ENCODE assay signal across 3 cellular contexts in the genomic region with DNA sequence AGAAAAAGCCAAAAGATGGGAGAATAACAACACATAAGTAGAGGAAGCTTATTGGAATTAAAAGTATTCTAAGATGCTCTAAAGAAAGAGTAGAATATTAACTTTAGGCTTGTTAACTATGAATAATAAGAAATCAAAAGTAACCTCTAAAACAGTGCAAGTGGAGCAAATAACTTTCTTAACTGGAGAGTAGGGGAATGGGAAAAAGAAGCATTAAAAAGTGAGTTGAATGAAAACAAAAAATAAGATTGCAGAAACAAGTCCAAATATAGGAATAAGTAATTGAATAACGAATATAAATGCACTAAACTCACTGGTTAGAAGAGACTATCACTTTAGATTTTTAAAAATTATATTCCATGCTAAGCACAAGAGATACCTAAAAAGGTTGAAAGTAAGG.
"Had no signal": no experiment of that assay in that cellular context is flagged by ENCODE, and none has a peak within 500 bp of the region (broad histone marks: within the 10 kb centered on the region; RNA-seq: fewer than 3 reads in every experiment).

No MANE protein-coding gene starts in this region.

- H3K4me3 ChIP-seq: GM12878 had no signal

- DNase-seq: GDM1, GF-D8 had no signal
